Comparison of ENCODE assay signal across 26 cellular contexts in the genomic region with DNA sequence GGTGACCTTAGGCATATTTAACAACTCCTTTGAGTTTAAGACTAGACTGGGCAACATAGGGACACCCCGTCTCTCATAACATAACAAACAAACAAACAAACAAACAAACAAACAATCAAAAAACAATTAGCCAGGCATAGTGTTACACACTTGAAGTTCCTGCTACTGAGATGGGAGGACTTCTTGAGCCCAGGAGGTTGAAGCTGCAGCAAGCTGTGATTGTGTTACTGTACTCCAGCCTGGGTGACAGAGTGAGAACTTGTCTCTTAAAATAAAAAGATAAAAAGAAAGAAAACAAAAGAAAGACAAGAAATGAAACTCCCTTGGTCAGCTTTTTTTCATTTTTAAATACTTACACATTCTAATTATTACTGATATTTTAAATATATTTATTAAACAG.
"Had no signal": no experiment of that assay in that cellular context is flagged by ENCODE, and none has a peak within 500 bp of the region (broad histone marks: within the 10 kb centered on the region; RNA-seq: fewer than 3 reads in every experiment).

No MANE protein-coding gene starts in this region.

- H3K27ac ChIP-seq: gastroesophageal sphincter, hepatocyte, left ventricle myocardium inferior, pancreas, prostate gland, skin epidermis, thyroid gland had no signal

- H3K27ac Mint-ChIP-seq: activated naive CD8-positive, alpha-beta T cell treated with anti-CD3 and anti-CD28 coated beads, Interleukin-2, amount 50 U/mL, for 24 hours; stimulated activated memory B cell treated with anti-CD40 and anti-IgM and Interleukin-4, amounts not matched to agents 10 μg/mL and 1 μg/mL and 100 μg/mL, for 72 hours; stimulated activated naive CD8-positive, alpha-beta T cell treated with anti-CD3 and anti-CD28 coated beads, Interleukin-15, amount 100 ng/mL, for 72 hours; T-helper 1 cell treated with Interleukin-12 subunit alpha and Interleukin-12 subunit beta and Interleukin-4 antibody, amounts not matched to agents 30 μg/mL and 1 μg/mL, for 36 hours had no signal

- H3K27me3 ChIP-seq: gastroesophageal sphincter, hepatocyte, pancreas, thyroid gland had no signal

- H3K9me3 ChIP-seq: gastroesophageal sphincter, left ventricle myocardium inferior, pancreas, prostate gland, thyroid gland had no signal

- H3K4me3 Mint-ChIP-seq: activated naive CD4-positive, alpha-beta T cell treated with anti-CD3 and anti-CD28 coated beads, Interleukin-2, amount 50 U/mL, for 24 hours; activated naive CD8-positive, alpha-beta T cell treated with anti-CD3 and anti-CD28 coated beads, Interleukin-2, amount 50 U/mL, for 24 hours; stimulated activated memory B cell treated with anti-CD40 and anti-IgM and Interleukin-4, amounts not matched to agents 10 μg/mL and 1 μg/mL and 100 μg/mL, for 72 hours; stimulated activated naive CD8-positive, alpha-beta T cell treated with anti-CD3 and anti-CD28 coated beads, Interleukin-15, amount 100 ng/mL, for 72 hours; T-helper 1 cell treated with Interleukin-12 subunit alpha and Interleukin-12 subunit beta and Interleukin-4 antibody, amounts not matched to agents 30 μg/mL and 1 μg/mL, for 36 hours had no signal

- H2AFZ ChIP-seq: hepatocyte had no signal

- H3K4me1 ChIP-seq: gastroesophageal sphincter, left ventricle myocardium inferior, pancreas, prostate gland, thyroid gland had no signal

- H3K4me2 ChIP-seq: hepatocyte had no signal

- H3K4me3 ChIP-seq: gastroesophageal sphincter, hepatocyte, left ventricle myocardium inferior, lung, pancreas, prostate gland, skin epidermis, thyroid gland had no signal

- H3K36me3 Mint-ChIP-seq: activated naive CD4-positive, alpha-beta T cell treated with anti-CD3 and anti-CD28 coated beads, Interleukin-2, amount 50 U/mL, for 24 hours; stimulated activated memory B cell treated with anti-CD40 and anti-IgM and Interleukin-4, amounts not matched to agents 10 μg/mL and 1 μg/mL and 100 μg/mL, for 72 hours had no signal

- H3K9me3 Mint-ChIP-seq: activated naive CD4-positive, alpha-beta T cell treated with anti-CD3 and anti-CD28 coated beads, Interleukin-2, amount 50 U/mL, for 24 hours; activated naive CD8-positive, alpha-beta T cell treated with anti-CD3 and anti-CD28 coated beads, Interleukin-2, amount 50 U/mL, for 24 hours; stimulated activated naive CD8-positive, alpha-beta T cell treated with anti-CD3 and anti-CD28 coated beads, Interleukin-15, amount 100 ng/mL, for 72 hours; T-helper 1 cell treated with Interleukin-12 subunit alpha and Interleukin-12 subunit beta and Interleukin-4 antibody, amounts not matched to agents 30 μg/mL and 1 μg/mL, for 36 hours had no signal

- H3K79me2 ChIP-seq: hepatocyte had no signal

- H3K36me3 ChIP-seq: gastroesophageal sphincter, left ventricle myocardium inferior, pancreas, prostate gland, thyroid gland had no signal

- H3K27me3 Mint-ChIP-seq: activated naive CD4-positive, alpha-beta T cell treated with anti-CD3 and anti-CD28 coated beads, Interleukin-2, amount 50 U/mL, for 24 hours; activated naive CD8-positive, alpha-beta T cell treated with anti-CD3 and anti-CD28 coated beads, Interleukin-2, amount 50 U/mL, for 24 hours; stimulated activated naive CD8-positive, alpha-beta T cell treated with anti-CD3 and anti-CD28 coated beads, Interleukin-15, amount 100 ng/mL, for 72 hours had no signal

- H3K4me1 Mint-ChIP-seq: stimulated activated memory B cell treated with anti-CD40 and anti-IgM and Interleukin-4, amounts not matched to agents 10 μg/mL and 1 μg/mL and 100 μg/mL, for 72 hours had no signal

- DNase-seq: activated CD4-positive, alpha-beta T cell treated with anti-CD3 and anti-CD28 coated beads, Interleukin-2, amount 50 U/mL, for 4 hours; activated gamma-delta T cell; activated naive CD8-positive, alpha-beta T cell treated with anti-CD3 and anti-CD28 coated beads, Interleukin-2, amount 50 U/mL, for 24 hours; amygdala; caudate nucleus; cortex of kidney; islet precursor cell; left ventricle myocardium inferior; mesendoderm; nucleus accumbens; pancreas; stimulated activated CD4-positive, alpha-beta T cell treated with anti-CD3 and anti-CD28 coated beads, Interleukin-12 subunit alpha, Interleukin-12 subunit beta, amount 100 ng/mL, for 4 hours; stimulated activated CD4-positive, alpha-beta T cell treated with anti-CD3 and anti-CD28 coated beads, Interleukin-4, amount 100 ng/mL, for 24 hours; stimulated activated naive CD8-positive, alpha-beta T cell treated with anti-CD3 and anti-CD28 coated beads, Interleukin-15, amount 100 ng/mL, for 72 hours; substantia nigra; T-helper 9 cell; thyroid gland had no signal

- ATAC-seq: activated naive CD8-positive, alpha-beta T cell treated with anti-CD3 and anti-CD28 coated beads, Interleukin-2, amount 50 U/mL, for 24 hours; gastroesophageal sphincter; pancreas; sciatic nerve; stimulated activated memory B cell treated with anti-CD40 and anti-IgM and Interleukin-4, amounts not matched to agents 10 μg/mL and 1 μg/mL and 100 μg/mL, for 72 hours had no signal
